In the genomic region with DNA sequence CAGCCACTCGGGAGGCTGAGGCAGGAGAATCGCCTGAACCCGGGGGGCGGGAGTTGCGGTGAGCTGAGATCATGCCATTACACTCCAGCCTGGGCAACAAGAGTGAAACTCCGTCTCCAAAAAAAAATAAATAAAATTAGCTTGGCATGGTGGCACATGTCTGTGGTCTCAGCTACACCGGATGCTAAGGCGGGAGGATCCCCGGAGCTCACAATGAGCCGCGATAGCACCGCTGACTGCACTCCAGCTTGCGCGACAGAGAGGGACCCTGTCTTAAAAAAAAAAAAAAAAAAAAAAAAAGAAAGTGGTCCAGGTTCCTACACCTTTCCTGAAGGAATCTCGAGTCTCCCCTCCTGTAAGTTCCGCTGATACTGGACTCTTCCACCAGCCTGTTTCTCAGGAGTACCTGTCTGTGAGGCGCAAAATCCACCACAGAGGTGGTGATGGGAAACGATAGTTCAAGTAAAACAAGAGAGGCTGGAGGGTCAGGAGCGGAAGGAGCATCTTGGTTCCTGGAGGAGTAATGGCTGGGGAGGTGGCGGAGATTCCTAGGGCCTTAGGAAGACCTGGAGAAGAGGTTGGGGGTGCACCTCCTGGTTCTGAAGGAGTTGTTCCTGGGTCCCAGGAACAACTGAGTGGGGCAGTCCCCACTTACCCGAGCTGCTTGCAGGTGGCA, we compare ENCODE assay signal across 8 cellular contexts.
A peak's percentile ranks its signal among the peaks of the same experiment; 100 is the strongest.
DNase-seq lines count a peak whose midpoint lies in the region; ATAC-seq and TF ChIP-seq lines count a peak whose summit lies in the region.
"Had no signal": no experiment of that assay in that cellular context is flagged by ENCODE, and none has a peak within 500 bp of the region (broad histone marks: within the 10 kb centered on the region; RNA-seq: fewer than 3 reads in every experiment).

No MANE protein-coding gene starts in this region.

- H3K9me3 ChIP-seq in HEK293 (ENCODE audit: control insufficient read depth, insufficient read depth, low read depth, low read length) = no peaks in the 10 kb centered on the region

- CTCF ChIA-PET in HEK293 (lab: Yijun Ruan, JAX) = interaction anchor here (1.0 to 1.5 kb wide), 3 partner anchors 44 to 90 kb away, joined by 3 to 4 read pairs (median 3); no protein-coding TSS in a partner anchor

- no peak for ATAC-seq in HG02759 (IDR thresholded peaks at IDR 0.05; ENCODE audit: unreplicated experiment)

- H3K36me3 ChIP-seq in HEK293 (ENCODE audit: control insufficient read depth in 2 of 2, insufficient read depth in 1 of 2, low read length in 2 of 2) = no peaks in the 10 kb centered on the region

- POLR2A ChIA-PET in HEK293 (lab: Yijun Ruan, JAX) = interaction anchor here (0.6 to 1.2 kb wide), 5 partner anchors 9 to 106 kb away, joined by 4 to 7 read pairs (median 4); a partner anchor contains a TSS

- no peak overlapping the region; the same call in 1 of the 2 replicates for H3K27ac ChIP-seq in HEK293 (ENCODE audit: extremely low read depth, low read depth, low read length)
- H3K27ac ChIP-seq in VCaP = peak overlapping the region; percentile 93
- H3K27ac ChIP-seq in skin epidermis = peak overlapping the region in 17 of 21 experiments; percentile 1 to 79 (median 60)

- peaks cover 3% of the 10 kb centered on the region; the same call in 1 of the 2 replicates for H3K4me1 ChIP-seq in HEK293 (ENCODE audit: control insufficient read depth, insufficient read depth, low read length)

- DNase-seq in foreskin fibroblast (no peak), HuH-7.5 (ENCODE audit: low spot score) (no peak), NCI-H1930 (lab: John Stamatoyannopoulos, UW) (no peak)
- DNase-seq: occipital lobe had no signal

- no peak for TF ChIP-seq CTCF in HEK293 (tag by site-specific recombination; IDR thresholded peaks at IDR 0.05)
- no peak for TF ChIP-seq CTCF in VCaP (conservative IDR thresholded peaks at IDR 0.05)
- TF ChIP-seq CTCF in foreskin fibroblast (IDR thresholded peaks at IDR 0.05; ENCODE audit: low read depth, low read length) = no peak

- peak overlapping the region; percentile 53 for H3K4me3 ChIP-seq in HEK293 (ENCODE audit: low read depth, low read length)
- H3K4me3 ChIP-seq in foreskin fibroblast (ENCODE audit: low read depth in 1 of 2, low read length in 2 of 2) = peak overlapping the region; percentile 9 to 30
- peak overlapping the region; percentile 35 to 54 (median 44) for H3K4me3 ChIP-seq in skin epidermis

TF ChIP-seq in HEK293, 187 proteins besides CTCF, POLR2A, EP300 and RAD21:
- TF ChIP-seq ZNF114 (tag by site-specific recombination; IDR thresholded peaks at IDR 0.05) (no peak), ZNF777 (tag by site-specific recombination; IDR thresholded peaks at IDR 0.05; ENCODE audit: borderline replicate concordance) (no peak)
- TF ChIP-seq, protein P1, sequence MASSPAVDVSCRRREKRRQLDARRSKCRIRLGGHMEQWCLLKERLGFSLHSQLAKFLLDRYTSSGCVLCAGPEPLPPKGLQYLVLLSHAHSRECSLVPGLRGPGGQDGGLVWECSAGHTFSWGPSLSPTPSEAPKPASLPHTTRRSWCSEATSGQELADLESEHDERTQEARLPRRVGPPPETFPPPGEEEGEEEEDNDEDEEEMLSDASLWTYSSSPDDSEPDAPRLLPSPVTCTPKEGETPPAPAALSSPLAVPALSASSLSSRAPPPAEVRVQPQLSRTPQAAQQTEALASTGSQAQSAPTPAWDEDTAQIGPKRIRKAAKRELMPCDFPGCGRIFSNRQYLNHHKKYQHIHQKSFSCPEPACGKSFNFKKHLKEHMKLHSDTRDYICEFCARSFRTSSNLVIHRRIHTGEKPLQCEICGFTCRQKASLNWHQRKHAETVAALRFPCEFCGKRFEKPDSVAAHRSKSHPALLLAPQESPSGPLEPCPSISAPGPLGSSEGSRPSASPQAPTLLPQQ (tag by site-specific recombination; IDR thresholded peaks at IDR 0.05) = no peak
- TF ChIP-seq, protein P2, sequence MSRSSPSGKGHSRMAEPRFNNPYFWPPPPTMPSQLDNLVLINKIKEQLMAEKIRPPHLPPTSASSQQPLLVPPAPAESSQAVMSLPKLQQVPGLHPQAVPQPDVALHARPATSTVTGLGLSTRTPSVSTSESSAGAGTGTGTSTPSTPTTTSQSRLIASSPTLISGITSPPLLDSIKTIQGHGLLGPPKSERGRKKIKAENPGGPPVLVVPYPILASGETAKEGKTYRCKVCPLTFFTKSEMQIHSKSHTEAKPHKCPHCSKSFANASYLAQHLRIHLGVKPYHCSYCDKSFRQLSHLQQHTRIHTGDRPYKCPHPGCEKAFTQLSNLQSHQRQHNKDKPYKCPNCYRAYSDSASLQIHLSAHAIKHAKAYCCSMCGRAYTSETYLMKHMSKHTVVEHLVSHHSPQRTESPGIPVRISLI (tag by site-specific recombination; IDR thresholded peaks at IDR 0.05) = peak; percentile 68; the same call in 1 of the 2 replicates
